ENCODE assay signal across 13 cellular contexts in the genomic region with DNA sequence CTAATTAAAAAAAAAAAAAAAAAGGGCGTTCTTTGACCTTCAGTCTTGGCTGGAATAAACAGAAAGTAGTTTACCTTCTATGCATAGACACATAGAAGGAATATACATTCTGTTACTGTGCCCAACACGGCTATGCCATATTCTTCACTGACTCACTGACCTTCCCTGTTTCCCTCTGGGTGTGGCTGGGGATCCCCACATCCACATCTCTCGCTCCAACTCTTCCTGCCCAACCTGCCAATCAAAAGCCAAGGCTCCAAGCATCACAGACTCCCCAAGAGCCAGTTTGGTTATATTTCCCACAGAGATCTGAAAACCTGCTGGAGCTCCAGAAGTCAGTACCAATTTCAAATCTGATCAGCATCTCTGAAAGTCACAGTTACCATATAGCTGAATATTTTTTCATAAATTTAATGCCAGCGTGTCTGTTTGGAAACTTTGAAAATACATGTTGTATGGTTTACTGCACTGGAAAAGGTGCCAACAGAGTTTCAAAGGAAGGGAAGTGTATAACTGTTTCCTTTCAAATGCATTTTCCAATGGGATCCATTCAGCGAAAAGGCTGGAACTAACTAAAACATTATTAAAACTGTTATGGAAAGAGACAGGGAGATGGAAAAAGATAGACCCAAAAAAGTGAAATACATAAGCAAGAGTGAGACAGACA.
DNase-seq lines count a peak whose midpoint lies in the region; ATAC-seq and TF ChIP-seq lines count a peak whose summit lies in the region.
"Had no signal": no experiment of that assay in that cellular context is flagged by ENCODE, and none has a peak within 500 bp of the region (broad histone marks: within the 10 kb centered on the region; RNA-seq: fewer than 3 reads in every experiment).

No MANE protein-coding gene starts in this region.

- H4K20me1 ChIP-seq in SK-N-SH (ENCODE audit: insufficient read depth): no peaks in the 10 kb centered on the region
- no peaks in the 10 kb centered on the region for H4K20me1 ChIP-seq in KMS-11 (ENCODE audit: insufficient read depth)

- H3K9me3 ChIP-seq in SK-N-SH: no peaks in the 10 kb centered on the region
- H3K9me3 ChIP-seq in esophagus muscularis mucosa: no peaks in the 10 kb centered on the region
- no peaks in the 10 kb centered on the region for H3K9me3 ChIP-seq in gastrocnemius medialis

- peaks cover 45% of the 10 kb centered on the region for H3F3A ChIP-seq in SK-N-SH (replicated peaks; ENCODE audit: insufficient read depth)

- H2AFZ ChIP-seq in SK-N-SH (ENCODE audit: low read depth): no peak overlapping the region
- H2AFZ ChIP-seq in KMS-11 (ENCODE audit: low read depth): no peak overlapping the region

- H3K27me3 ChIP-seq in SK-N-SH (ENCODE audit: insufficient read depth): no peaks in the 10 kb centered on the region
- H3K27me3 ChIP-seq in KMS-11 (ENCODE audit: insufficient read depth, low read depth): no peaks in the 10 kb centered on the region
- H3K27me3 ChIP-seq in esophagus muscularis mucosa: no peaks in the 10 kb centered on the region
- no peaks in the 10 kb centered on the region for H3K27me3 ChIP-seq in gastrocnemius medialis

- H3K4me1 ChIP-seq in SK-N-SH (ENCODE audit: control insufficient read depth in 1 of 2, insufficient read depth in 2 of 2, low read depth in 1 of 2, low read length in 1 of 2): peaks cover 37 to 41% of the 10 kb centered on the region in 2 experiments
- H3K4me1 ChIP-seq in KMS-11 (ENCODE audit: low read depth, poor library complexity, severe bottlenecking): peaks cover 62% of the 10 kb centered on the region
- H3K4me1 ChIP-seq in esophagus muscularis mucosa: peaks cover 60 to 84% (median 70%) of the 10 kb centered on the region in 4 donors
- H3K4me1 ChIP-seq in gastrocnemius medialis: peaks cover 73 to 78% of the 10 kb centered on the region in 2 donors

- 93% methylated on average over 5 of the region's 5 CpGs for WGBS in SK-N-SH (ENCODE audit: low lambda C conversion rate)
- 89% methylated on average over 5 of the region's 5 CpGs for WGBS in esophagus muscularis mucosa

- no peak overlapping the region for H3K9ac ChIP-seq in SK-N-SH
- H3K9ac ChIP-seq in KMS-11: peak overlapping the region; percentile 9; the same call in 1 of the 2 replicates

- no peaks in the 10 kb centered on the region for H3K9me2 ChIP-seq in SK-N-SH

- H3K79me2 ChIP-seq in SK-N-SH (ENCODE audit: insufficient read depth) (peaks cover 42% of the 10 kb centered on the region; the same call in 1 of the 2 replicates), KMS-11 (ENCODE audit: insufficient read depth, low read depth) (no peaks in the 10 kb centered on the region)

- H3K4me3 ChIP-seq in SK-N-SH (ENCODE audit: low read depth in 2 of 2, low read length in 1 of 2) (no peak overlapping the region), KMS-11 (IDR thresholded peaks at IDR 0.05; ENCODE audit: insufficient read depth, low read depth, low read length) (no peak overlapping the region), esophagus muscularis mucosa (no peak overlapping the region), gastrocnemius medialis (no peak overlapping the region)

- H3K4me2 ChIP-seq in SK-N-SH (peak overlapping the region; percentile 75; the same call in 1 of the 2 replicates), KMS-11 (peak overlapping the region; percentile 84)

- no peak for DNase-seq in SK-N-SH
- no peak for DNase-seq in esophagus muscularis mucosa (ENCODE audit: extremely low spot score)
- no peak for DNase-seq in gastrocnemius medialis
- DNase-seq in activated CD4-positive, CD25-positive, alpha-beta regulatory T cell treated with anti-CD3 and anti-CD28 coated beads, Interleukin-2, amount 50 U/mL, for 72 hours: no peak
- DNase-seq in activated CD4-positive, CD25-positive, alpha-beta regulatory T cell (lab: John Stamatoyannopoulos, UW): no peak
- DNase-seq: H7, KG1, NCI-H2081, T-helper 9 cell had no signal

- TF ChIP-seq CTCF in SK-N-SH (IDR thresholded peaks at IDR 0.05): no peak
- TF ChIP-seq CTCF in KMS-11 (conservative IDR thresholded peaks at IDR 0.05; ENCODE audit: low read depth, low read length): no peak
- no peak for TF ChIP-seq CTCF in esophagus muscularis mucosa (IDR thresholded peaks at IDR 0.05)
- no peak for TF ChIP-seq CTCF in gastrocnemius medialis (IDR thresholded peaks at IDR 0.05 in 4 of 5, conservative IDR thresholded peaks at IDR 0.05 in 1 of 5)

- H3K27ac ChIP-seq in SK-N-SH (ENCODE audit: low read depth in 2 of 2, low read length in 1 of 2): peak overlapping the region; percentile 97 to 99; a peak in 3 of 4 replicates
- peak overlapping the region; percentile 90 for H3K27ac ChIP-seq in KMS-11
- peak overlapping the region; percentile 81 to 92 (median 87) for H3K27ac ChIP-seq in esophagus muscularis mucosa (replicated peaks in 1 of 4)
- H3K27ac ChIP-seq in gastrocnemius medialis: peak overlapping the region; percentile 87 to 97 (median 90)
- H3K27ac ChIP-seq: 22Rv1 had no signal

- POLR2A ChIA-PET in SK-N-SH (lab: Yijun Ruan, JAX): no interaction called here

- ATAC-seq in SK-N-SH treated with all-trans-retinoic acid at 6 μM for 48 hours: no peak
- ATAC-seq in gastrocnemius medialis: no peak
- ATAC-seq in HG02610 (IDR thresholded peaks at IDR 0.05; ENCODE audit: unreplicated experiment): no peak

- intact Hi-C loops in esophagus muscularis mucosa (cut with DNase I) (loop anchor here (5.0 kb wide), 1 partner anchor 34 kb away; no protein-coding TSS in a partner anchor), gastrocnemius medialis (cut with DNase I; ENCODE audit: low total_unique reads) (no loop called here)

- TF ChIP-seq POLR2A in esophagus muscularis mucosa (IDR thresholded peaks at IDR 0.05; ENCODE audit: low read depth) (no peak), gastrocnemius medialis (IDR thresholded peaks at IDR 0.05) (no peak)

- TF ChIP-seq EP300 in SK-N-SH (IDR thresholded peaks at IDR 0.05; ENCODE audit: borderline replicate concordance in 1 of 2, low read depth in 1 of 2, low read length in 1 of 2) (no peak), esophagus muscularis mucosa (IDR thresholded peaks at IDR 0.05) (no peak)

- TF ChIP-seq RAD21 in SK-N-SH (IDR thresholded peaks at IDR 0.05; ENCODE audit: low read length): no peak

- CTCF ChIA-PET in SK-N-SH (lab: Yijun Ruan, JAX): interaction anchor here (1.0 kb wide), 1 partner anchor 156 kb away, joined by 3 read pairs; no protein-coding TSS in a partner anchor

- in situ Hi-C loops in gastrocnemius medialis (cut with MboI; ENCODE audit: low sequenced_read_pairs in 4 of 4): no loop called here

- H3K36me3 ChIP-seq in SK-N-SH (replicated peaks in 1 of 2; ENCODE audit: control insufficient read depth in 1 of 2, insufficient read depth in 2 of 2, low read length in 1 of 2): peaks cover 3 to 9% of the 10 kb centered on the region in 2 experiments
- H3K36me3 ChIP-seq in KMS-11 (ENCODE audit: insufficient read depth): no peaks in the 10 kb centered on the region
- peaks cover 0 to 5% (median 0%) of the 10 kb centered on the region in 4 donors for H3K36me3 ChIP-seq in esophagus muscularis mucosa
- no peaks in the 10 kb centered on the region for H3K36me3 ChIP-seq in gastrocnemius medialis

TF ChIP-seq in SK-N-SH, 30 proteins besides CTCF, POLR2A, EP300 and RAD21 (continues in another document):
- TF ChIP-seq, protein P1, sequence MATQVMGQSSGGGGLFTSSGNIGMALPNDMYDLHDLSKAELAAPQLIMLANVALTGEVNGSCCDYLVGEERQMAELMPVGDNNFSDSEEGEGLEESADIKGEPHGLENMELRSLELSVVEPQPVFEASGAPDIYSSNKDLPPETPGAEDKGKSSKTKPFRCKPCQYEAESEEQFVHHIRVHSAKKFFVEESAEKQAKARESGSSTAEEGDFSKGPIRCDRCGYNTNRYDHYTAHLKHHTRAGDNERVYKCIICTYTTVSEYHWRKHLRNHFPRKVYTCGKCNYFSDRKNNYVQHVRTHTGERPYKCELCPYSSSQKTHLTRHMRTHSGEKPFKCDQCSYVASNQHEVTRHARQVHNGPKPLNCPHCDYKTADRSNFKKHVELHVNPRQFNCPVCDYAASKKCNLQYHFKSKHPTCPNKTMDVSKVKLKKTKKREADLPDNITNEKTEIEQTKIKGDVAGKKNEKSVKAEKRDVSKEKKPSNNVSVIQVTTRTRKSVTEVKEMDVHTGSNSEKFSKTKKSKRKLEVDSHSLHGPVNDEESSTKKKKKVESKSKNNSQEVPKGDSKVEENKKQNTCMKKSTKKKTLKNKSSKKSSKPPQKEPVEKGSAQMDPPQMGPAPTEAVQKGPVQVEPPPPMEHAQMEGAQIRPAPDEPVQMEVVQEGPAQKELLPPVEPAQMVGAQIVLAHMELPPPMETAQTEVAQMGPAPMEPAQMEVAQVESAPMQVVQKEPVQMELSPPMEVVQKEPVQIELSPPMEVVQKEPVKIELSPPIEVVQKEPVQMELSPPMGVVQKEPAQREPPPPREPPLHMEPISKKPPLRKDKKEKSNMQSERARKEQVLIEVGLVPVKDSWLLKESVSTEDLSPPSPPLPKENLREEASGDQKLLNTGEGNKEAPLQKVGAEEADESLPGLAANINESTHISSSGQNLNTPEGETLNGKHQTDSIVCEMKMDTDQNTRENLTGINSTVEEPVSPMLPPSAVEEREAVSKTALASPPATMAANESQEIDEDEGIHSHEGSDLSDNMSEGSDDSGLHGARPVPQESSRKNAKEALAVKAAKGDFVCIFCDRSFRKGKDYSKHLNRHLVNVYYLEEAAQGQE (IDR thresholded peaks at IDR 0.05; ENCODE audit: low read depth, low read length): no peak

TF ChIP-seq in SK-N-SH treated with all-trans-retinoic acid at 6 μM for 48 hours, 23 proteins besides CTCF, POLR2A, EP300 and RAD21 (continues in another document):
- no peak for TF ChIP-seq BACH2 (CRISPR knock-in tag; IDR thresholded peaks at IDR 0.05; ENCODE audit: borderline replicate concordance)
